ENCODE assay signal across 34 cellular contexts in genomic region chr18:59571953-59572352, GRCh38.
"Had no signal": no experiment of that assay in that cellular context is flagged by ENCODE, and none has a peak within 500 bp of the region (broad histone marks: within the 10 kb centered on the region; RNA-seq: fewer than 3 reads in every experiment).

No MANE protein-coding gene starts in this region.

- H3K4me3 Mint-ChIP-seq: activated CD4-positive, alpha-beta memory T cell treated with anti-CD3 and anti-CD28 coated beads for 36 hours; activated CD4-positive, alpha-beta T cell treated with anti-CD3 and anti-CD28 coated beads for 36 hours; activated CD4-positive, alpha-beta T cell treated with anti-CD3 and anti-CD28 coated beads, Interleukin-2, amount 10 ng/mL, durations not matched to agents 7 days and 5 days; activated CD8-positive, alpha-beta memory T cell treated with anti-CD3 and anti-CD28 coated beads, Interleukin-2, amount 10 ng/mL, durations not matched to agents 7 days and 5 days; activated naive CD4-positive, alpha-beta T cell treated with anti-CD3 and anti-CD28 coated beads, Interleukin-2, amount 10 ng/mL, durations not matched to agents 7 days and 5 days; activated naive CD8-positive, alpha-beta T cell; activated naive CD8-positive, alpha-beta T cell treated with anti-CD3 and anti-CD28 coated beads, Interleukin-2, amount 50 U/mL, for 24 hours; T-helper 1 cell treated with Interleukin-12 subunit alpha and Interleukin-12 subunit beta and Interleukin-4 antibody, amounts not matched to agents 30 μg/mL and 1 μg/mL, for 36 hours; T-helper 2 cell treated with Interferon-gamma antibody and Interleukin-4, amounts not matched to agents 5 μg/mL and 100 μg/mL, for 36 hours; WTC11 had no signal

- ATAC-seq: activated CD4-positive, alpha-beta T cell treated with anti-CD3 and anti-CD28 coated beads for 36 hours; activated CD4-positive, CD25-positive, alpha-beta regulatory T cell treated with anti-CD3 and anti-CD28 coated beads, Interleukin-2, amount 50 U/mL, for 24 hours; activated CD8-positive, alpha-beta memory T cell treated with anti-CD3 and anti-CD28 coated beads, Interleukin-2, amount 10 ng/mL, durations not matched to agents 7 days and 5 days; activated naive CD8-positive, alpha-beta T cell treated with anti-CD3 and anti-CD28 coated beads, Interleukin-2, amount 50 U/mL, for 24 hours; PC-3; WTC11 had no signal

- H3K4me1 Mint-ChIP-seq: activated CD4-positive, alpha-beta T cell treated with anti-CD3 and anti-CD28 coated beads for 36 hours; activated CD4-positive, alpha-beta T cell treated with anti-CD3 and anti-CD28 coated beads, Interleukin-2, amount 10 ng/mL, durations not matched to agents 7 days and 5 days; activated CD8-positive, alpha-beta memory T cell treated with anti-CD3 and anti-CD28 coated beads, Interleukin-2, amount 10 ng/mL, durations not matched to agents 7 days and 5 days; activated naive CD4-positive, alpha-beta T cell treated with anti-CD3 and anti-CD28 coated beads, Interleukin-2, amount 10 ng/mL, durations not matched to agents 7 days and 5 days; activated naive CD8-positive, alpha-beta T cell treated with anti-CD3 and anti-CD28 coated beads, Interleukin-2, amount 50 U/mL, for 24 hours had no signal

- H3K27ac Mint-ChIP-seq: activated CD4-positive, alpha-beta memory T cell treated with anti-CD3 and anti-CD28 coated beads for 36 hours; activated CD4-positive, alpha-beta T cell treated with anti-CD3 and anti-CD28 coated beads for 36 hours; activated CD4-positive, alpha-beta T cell treated with anti-CD3 and anti-CD28 coated beads, Interleukin-2, amount 10 ng/mL, durations not matched to agents 7 days and 5 days; activated CD8-positive, alpha-beta memory T cell treated with anti-CD3 and anti-CD28 coated beads, Interleukin-2, amount 10 ng/mL, durations not matched to agents 7 days and 5 days; activated naive CD4-positive, alpha-beta T cell treated with anti-CD3 and anti-CD28 coated beads, Interleukin-2, amount 10 ng/mL, durations not matched to agents 7 days and 5 days; activated naive CD8-positive, alpha-beta T cell; activated naive CD8-positive, alpha-beta T cell treated with anti-CD3 and anti-CD28 coated beads, Interleukin-2, amount 50 U/mL, for 24 hours; T-helper 1 cell treated with Interleukin-12 subunit alpha and Interleukin-12 subunit beta and Interleukin-4 antibody, amounts not matched to agents 30 μg/mL and 1 μg/mL, for 36 hours; T-helper 2 cell treated with Interferon-gamma antibody and Interleukin-4, amounts not matched to agents 5 μg/mL and 100 μg/mL, for 36 hours; WTC11 had no signal

- H3K27me3 Mint-ChIP-seq: activated CD4-positive, alpha-beta memory T cell treated with anti-CD3 and anti-CD28 coated beads for 36 hours; activated naive CD4-positive, alpha-beta T cell treated with anti-CD3 and anti-CD28 coated beads, Interleukin-2, amount 10 ng/mL, durations not matched to agents 7 days and 5 days; activated naive CD8-positive, alpha-beta T cell treated with anti-CD3 and anti-CD28 coated beads, Interleukin-2, amount 50 U/mL, for 24 hours had no signal

- H3K9me3 Mint-ChIP-seq: activated CD4-positive, alpha-beta memory T cell treated with anti-CD3 and anti-CD28 coated beads for 36 hours; activated CD4-positive, alpha-beta T cell treated with anti-CD3 and anti-CD28 coated beads, Interleukin-2, amount 10 ng/mL, durations not matched to agents 7 days and 5 days; activated naive CD4-positive, alpha-beta T cell treated with anti-CD3 and anti-CD28 coated beads, Interleukin-2, amount 10 ng/mL, durations not matched to agents 7 days and 5 days; T-helper 1 cell treated with Interleukin-12 subunit alpha and Interleukin-12 subunit beta and Interleukin-4 antibody, amounts not matched to agents 30 μg/mL and 1 μg/mL, for 36 hours; T-helper 2 cell treated with Interferon-gamma antibody and Interleukin-4, amounts not matched to agents 5 μg/mL and 100 μg/mL, for 36 hours; WTC11 had no signal

- DNase-seq: activated CD4-positive, alpha-beta memory T cell treated with anti-CD3 and anti-CD28 coated beads for 36 hours; activated CD4-positive, alpha-beta T cell treated with anti-CD3 and anti-CD28 coated beads for 36 hours; activated CD4-positive, alpha-beta T cell treated with anti-CD3 and anti-CD28 coated beads, Interleukin-2, amount 10 ng/mL, durations not matched to agents 7 days and 5 days; activated CD8-positive, alpha-beta memory T cell treated with anti-CD3 and anti-CD28 coated beads for 24 hours; activated CD8-positive, alpha-beta memory T cell treated with anti-CD3 and anti-CD28 coated beads, Interleukin-2, amount 10 ng/mL, durations not matched to agents 7 days and 5 days; activated CD8-positive, alpha-beta memory T cell treated with anti-CD3 and anti-CD28 coated beads, Interleukin-2, amount 50 U/mL, for 48 hours; activated effector memory CD4-positive, alpha-beta T cell treated with Interleukin-2 at 50 U/mL for 16 hours; activated naive CD4-positive, alpha-beta T cell treated with anti-CD3 and anti-CD28 coated beads, Interleukin-2, amount 10 ng/mL, durations not matched to agents 7 days and 5 days; activated naive CD8-positive, alpha-beta T cell treated with anti-CD3 and anti-CD28 coated beads, Interleukin-2, amount 50 U/mL, for 24 hours; activated T-cell treated with anti-CD3 and anti-CD28 coated beads, Interleukin-2, amount 50 U/mL, for 48 hours; anterior cingulate cortex; brain microvascular endothelial cell; central memory CD4-positive, alpha-beta T cell; MM.1S; MV-4-11; NCI-H1092; NCI-H1436 treated with DMSO at 0.1 percent for 48 hours; NCI-H1694 treated with DMSO at 0.1 percent for 48 hours; NCI-H2029; NCI-H345; NCI-H524 treated with DMSO at 0.1 percent for 48 hours; NK-92 treated with Interleukin-12 subunit alpha and Interleukin-12 subunit beta, amount 100 ng/mL, for 24 hours; PC-3; Peyer's patch; RPMI8226; SHP77 treated with DMSO at 0.1 percent for 48 hours; SK-N-SH had no signal

- H3K4me3 ChIP-seq: Peyer's patch, SJSA1 had no signal

- H3K36me3 Mint-ChIP-seq: activated CD4-positive, alpha-beta memory T cell treated with anti-CD3 and anti-CD28 coated beads for 36 hours; activated CD8-positive, alpha-beta memory T cell treated with anti-CD3 and anti-CD28 coated beads, Interleukin-2, amount 10 ng/mL, durations not matched to agents 7 days and 5 days; activated naive CD4-positive, alpha-beta T cell treated with anti-CD3 and anti-CD28 coated beads, Interleukin-2, amount 10 ng/mL, durations not matched to agents 7 days and 5 days; activated naive CD8-positive, alpha-beta T cell; WTC11 had no signal

- FAIRE-seq: TTC549 had no signal
